Comparison of ENCODE assay signal across 15 cellular contexts in the genomic region with DNA sequence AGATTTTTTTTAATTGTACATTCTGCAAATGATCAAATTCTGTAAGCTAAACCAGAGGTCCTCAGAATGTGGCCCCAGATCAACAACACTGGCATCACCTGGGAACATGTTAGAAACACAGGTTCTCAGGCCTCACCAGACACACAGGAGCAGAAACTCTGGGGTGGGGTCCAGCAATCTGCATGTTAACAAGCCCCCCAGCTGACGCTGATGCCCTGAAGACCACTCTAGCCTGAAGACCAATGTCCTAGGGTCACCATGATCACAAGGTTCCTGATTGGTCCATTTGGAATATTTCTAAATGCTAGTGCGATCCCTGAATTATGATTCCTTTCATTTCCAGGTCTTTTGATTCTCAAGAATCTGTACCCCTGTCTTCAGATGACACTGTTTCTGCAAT. TPM values are rescaled to one million over a fixed set of nuclear protein-coding genes. Genes with fewer than 3 reads are reported as not detected.
A peak's percentile ranks its signal among the peaks of the same experiment; 100 is the strongest.
DNase-seq lines count a peak whose midpoint lies in the region; TF ChIP-seq lines count a peak whose summit lies in the region.
"Had no signal": no experiment of that assay in that cellular context is flagged by ENCODE, and none has a peak within 500 bp of the region (broad histone marks: within the 10 kb centered on the region; RNA-seq: fewer than 3 reads in every experiment).

No MANE protein-coding gene starts in this region.

- no peak overlapping the region for H2BK12ac ChIP-seq in H9 (ENCODE audit: insufficient read length, low read depth, low read length)

- no peak overlapping the region for H3K4ac ChIP-seq in H9 (ENCODE audit: low read depth, low read length)

- H3K9me3 ChIP-seq in DOHH2 (ENCODE audit: control insufficient read depth, insufficient read depth, low read length) (no peaks in the 10 kb centered on the region), OCI-LY1 (ENCODE audit: low read length) (no peaks in the 10 kb centered on the region), spleen (no peaks in the 10 kb centered on the region), H9 (ENCODE audit: control insufficient read depth, low read depth, low read length) (no peaks in the 10 kb centered on the region)

- peaks cover 75% of the 10 kb centered on the region for H3K79me2 ChIP-seq in DOHH2 (ENCODE audit: control insufficient read depth, low read length)
- H3K79me2 ChIP-seq in OCI-LY1 (ENCODE audit: insufficient read depth, low read length), result peaks cover 14% of the 10 kb centered on the region
- H3K79me2 ChIP-seq in H9 (ENCODE audit: insufficient read depth, low read length), result no peaks in the 10 kb centered on the region

- peak; percentile 23 for TF ChIP-seq POLR2A in GM15510 (IDR thresholded peaks at IDR 0.05; ENCODE audit: borderline replicate concordance, extremely low read depth, insufficient read length)
- TF ChIP-seq POLR2A in spleen (IDR thresholded peaks at IDR 0.05), result no peak

- H3K23ac ChIP-seq in H9 (ENCODE audit: insufficient read length, low read depth, low read length), result no peak overlapping the region

- H3F3A ChIP-seq in DOHH2 (ENCODE audit: control insufficient read depth, insufficient read depth), result peaks cover 35% of the 10 kb centered on the region
- peaks cover 8% of the 10 kb centered on the region; the same call in 1 of the 2 replicates for H3F3A ChIP-seq in OCI-LY1 (ENCODE audit: insufficient read depth, low read length)

- H3K27ac ChIP-seq in DOHH2 (ENCODE audit: low read depth, low read length) (peak overlapping the region; percentile 99), OCI-LY1 (ENCODE audit: low read depth, low read length, poor library complexity, severe bottlenecking) (peak overlapping the region; percentile 96), spleen (peak overlapping the region in 6 of 8 donors; percentile 47 to 91 (median 88)), H9 (ENCODE audit: insufficient read length, low read depth, low read length) (no peak overlapping the region)
- H3K27ac ChIP-seq: GM23248 had no signal

- H3K4me1 ChIP-seq in DOHH2 (ENCODE audit: control insufficient read depth, low read length) (peaks cover 70% of the 10 kb centered on the region), OCI-LY1 (ENCODE audit: insufficient read depth, low read length, severe bottlenecking) (peaks cover 77% of the 10 kb centered on the region), spleen (peaks cover 3 to 66% (median 47%) of the 10 kb centered on the region in 6 donors), H9 (ENCODE audit: insufficient read depth, low read length) (no peaks in the 10 kb centered on the region)

- no peak overlapping the region for H2AK5ac ChIP-seq in H9 (ENCODE audit: insufficient read length, low read length)

- peaks cover 4% of the 10 kb centered on the region for H3K27me3 Mint-ChIP-seq in H9 (ENCODE audit: low read depth)

- H3K4me3 ChIP-seq in DOHH2 (ENCODE audit: low read length) (peak overlapping the region; percentile 89), OCI-LY1 (ENCODE audit: low read depth, low read length, poor library complexity, severe bottlenecking) (peak overlapping the region; percentile 69), spleen (peak overlapping the region in 3 of 8 donors; percentile 18 to 77 (median 29)), H7 (ENCODE audit: insufficient read depth, low read depth, low read length) (no peak overlapping the region)
- H3K4me3 ChIP-seq: GM23248 had no signal

- H2BK20ac ChIP-seq in H9 (ENCODE audit: low read depth, low read length, poor library complexity, severe bottlenecking), result no peak overlapping the region

- H4K91ac ChIP-seq in H9 (ENCODE audit: insufficient read length, low read depth, low read length), result no peak overlapping the region

- H3K36me3 ChIP-seq in DOHH2 (ENCODE audit: control insufficient read depth, low read length), result peaks cover 52% of the 10 kb centered on the region
- peaks cover 17% of the 10 kb centered on the region for H3K36me3 ChIP-seq in OCI-LY1 (ENCODE audit: insufficient read depth, low read length)
- no peaks in the 10 kb centered on the region for H3K36me3 ChIP-seq in spleen
- no peaks in the 10 kb centered on the region for H3K36me3 ChIP-seq in H7 (replicated peaks; ENCODE audit: control insufficient read depth, insufficient read depth, low read length)

- H4K20me1 ChIP-seq in DOHH2 (ENCODE audit: control insufficient read depth, insufficient read depth, low read depth, low read length) (no peaks in the 10 kb centered on the region), OCI-LY1 (ENCODE audit: insufficient read depth, low read length) (no peaks in the 10 kb centered on the region), H9 (ENCODE audit: control insufficient read depth, insufficient read depth, insufficient read length) (no peaks in the 10 kb centered on the region)

- H4K8ac ChIP-seq in H9 (replicated peaks; ENCODE audit: insufficient read length, low read depth, low read length), result no peak overlapping the region

- H3K4me2 ChIP-seq in DOHH2 (ENCODE audit: low read length), result peak overlapping the region; percentile 98
- H3K4me2 ChIP-seq in OCI-LY1 (ENCODE audit: low read length), result peak overlapping the region; percentile 81
- no peak overlapping the region for H3K4me2 ChIP-seq in H9 (ENCODE audit: insufficient read depth, insufficient read length, low read length)

- H3K36me3 Mint-ChIP-seq in H9 (ENCODE audit: insufficient read depth in 1 of 3, low read depth in 3 of 3), result peaks cover 0 to 2% (median 0%) of the 10 kb centered on the region in 3 experiments; a peak in 2 of 7 replicates
- H3K36me3 Mint-ChIP-seq: CD4-positive, CD25-positive, alpha-beta regulatory T cell had no signal

- H3K9me2 ChIP-seq in DOHH2 (replicated peaks; ENCODE audit: control insufficient read depth, low read length), result no peaks in the 10 kb centered on the region
- no peaks in the 10 kb centered on the region for H3K9me2 ChIP-seq in OCI-LY1 (ENCODE audit: low read depth, low read length)

- H3K79me1 ChIP-seq in H9 (ENCODE audit: insufficient read depth, low read depth, low read length, poor library complexity, severe bottlenecking), result no peaks in the 10 kb centered on the region

- H2BK15ac ChIP-seq in H9 (ENCODE audit: low read depth, low read length), result no peak overlapping the region

- no peak overlapping the region for H3K18ac ChIP-seq in H9 (ENCODE audit: insufficient read length, low read depth, low read length)

- H3K9me3 Mint-ChIP-seq in H9, result peaks cover 0 to 2% of the 10 kb centered on the region in 2 experiments; a peak in 2 of 5 replicates
- H3K9me3 Mint-ChIP-seq: CD4-positive, CD25-positive, alpha-beta regulatory T cell had no signal

- no peak overlapping the region for H2BK5ac ChIP-seq in H9 (ENCODE audit: insufficient read length, low read length)

- no peaks in the 10 kb centered on the region for H3K23me2 ChIP-seq in H9 (ENCODE audit: insufficient read length, low read depth, low read length, poor library complexity, severe bottlenecking)

- TF ChIP-seq CTCF in DOHH2 (IDR thresholded peaks at IDR 0.05; ENCODE audit: low read depth, low read length, poor library complexity, severe bottlenecking) (no peak), OCI-LY1 (IDR thresholded peaks at IDR 0.05; ENCODE audit: low read length) (no peak), spleen (IDR thresholded peaks at IDR 0.05 in 8 of 11, conservative IDR thresholded peaks at IDR 0.05 in 3 of 11) (no peak), H9 (conservative IDR thresholded peaks at IDR 0.05) (no peak)

- H3K4me1 Mint-ChIP-seq in H9, result peaks cover 10 to 15% of the 10 kb centered on the region in 2 experiments

- no peak overlapping the region for H3K14ac ChIP-seq in H9 (ENCODE audit: insufficient read depth, low read length)

- no peak overlapping the region for H2AFZ ChIP-seq in OCI-LY1 (ENCODE audit: low read length)
- no peak overlapping the region for H2AFZ ChIP-seq in H9 (ENCODE audit: low read length)
- H2AFZ ChIP-seq: GM23248 had no signal

- 50 to 100% (median 63%) methylated on average over 2 of the region's 2 CpGs for WGBS in spleen, 5 donors
- no CpG with 5 or more reads among the region's 2 CpGs for WGBS in H9 (ENCODE audit: extremely low coverage, insufficient read length, low lambda C conversion rate)

- no peak overlapping the region for H2BK120ac ChIP-seq in H9 (ENCODE audit: low read depth, low read length, poor library complexity, severe bottlenecking)

- H3T11ph ChIP-seq in H9 (ENCODE audit: low read length), result no peak overlapping the region

- H3K27me3 ChIP-seq in DOHH2 (ENCODE audit: control insufficient read depth, low read length) (no peaks in the 10 kb centered on the region), OCI-LY1 (ENCODE audit: insufficient read depth, low read length) (no peaks in the 10 kb centered on the region), spleen (replicated peaks in 1 of 7) (no peaks in the 10 kb centered on the region), H9 (ENCODE audit: insufficient read depth, low read length) (no peaks in the 10 kb centered on the region), H7 (ENCODE audit: control insufficient read depth, insufficient read depth, low read length) (no peaks in the 10 kb centered on the region)

- DNase-seq in spleen (no peak), H9 (no peak), NCI-H1092 (lab: John Stamatoyannopoulos, UW) (no peak), H7 (no peak)
- DNase-seq: CD4-positive, CD25-positive, alpha-beta regulatory T cell; DMS53; GM23248; NCI-H1092 treated with DMSO at 0.1 percent for 48 hours; NCI-H2081 treated with DMSO at 0.1 percent for 48 hours; NCI-H524; SHP77 treated with DMSO at 0.1 percent for 48 hours had no signal

- peak overlapping the region; percentile 76 for H3K9ac ChIP-seq in OCI-LY1 (ENCODE audit: low read length)
- H3K9ac ChIP-seq in H9 (ENCODE audit: extremely low read depth, insufficient read length, low read length), result no peak overlapping the region
- H3K9ac ChIP-seq: GM23248 had no signal

- H3K27ac Mint-ChIP-seq in H9, result no peak overlapping the region

- no peak overlapping the region for H4K5ac ChIP-seq in H9 (ENCODE audit: insufficient read length, low read depth, low read length)

- no peak overlapping the region for H3K56ac ChIP-seq in H9 (ENCODE audit: insufficient read length, low read depth, low read length)

- intact Hi-C loops in spleen (cut with DNase I; ENCODE audit: low total_unique reads), result no loop called here

- H3K4me3 Mint-ChIP-seq in H9, result no peak overlapping the region
- H3K4me3 Mint-ChIP-seq: T-helper 1 cell treated with Interleukin-12 subunit alpha and Interleukin-12 subunit beta and Interleukin-4 antibody, amounts not matched to agents 30 μg/mL and 1 μg/mL, for 36 hours had no signal

RNA-seq across cellular contexts. Expression of gene LY86, which starts 2.4 kb away (rescaled TPM):
- total RNA-seq in spleen, result 10 to 100 TPM; 31.7 to 89.9 (median 50.0) TPM
- 100 to 1,000 TPM; 106 to 145 (median 131) TPM for polyA plus RNA-seq in spleen
- not detected in 2 replicates for total RNA-seq in H9 (2021)
- total RNA-seq in H7 (2014; rRNA removed; shearing (Covaris generic)), result not detected in 2 replicates
- total RNA-seq: CD4-positive, CD25-positive, alpha-beta regulatory T cell; GM23248 had no signal
- polyA plus RNA-seq: GM23248 had no signal

Comparison
In these comparisons a context has a peak if more than half of its experiments do, and no peak if none do; other contexts are left out.
1. RNA of gene LY86, which starts 2.4 kb away (total RNA-seq): 31.7 to 89.9 TPM in spleen; not detected in H9 and not detected in H7; every median in the first group is over 10 times any median in the second.